In the genomic region with DNA sequence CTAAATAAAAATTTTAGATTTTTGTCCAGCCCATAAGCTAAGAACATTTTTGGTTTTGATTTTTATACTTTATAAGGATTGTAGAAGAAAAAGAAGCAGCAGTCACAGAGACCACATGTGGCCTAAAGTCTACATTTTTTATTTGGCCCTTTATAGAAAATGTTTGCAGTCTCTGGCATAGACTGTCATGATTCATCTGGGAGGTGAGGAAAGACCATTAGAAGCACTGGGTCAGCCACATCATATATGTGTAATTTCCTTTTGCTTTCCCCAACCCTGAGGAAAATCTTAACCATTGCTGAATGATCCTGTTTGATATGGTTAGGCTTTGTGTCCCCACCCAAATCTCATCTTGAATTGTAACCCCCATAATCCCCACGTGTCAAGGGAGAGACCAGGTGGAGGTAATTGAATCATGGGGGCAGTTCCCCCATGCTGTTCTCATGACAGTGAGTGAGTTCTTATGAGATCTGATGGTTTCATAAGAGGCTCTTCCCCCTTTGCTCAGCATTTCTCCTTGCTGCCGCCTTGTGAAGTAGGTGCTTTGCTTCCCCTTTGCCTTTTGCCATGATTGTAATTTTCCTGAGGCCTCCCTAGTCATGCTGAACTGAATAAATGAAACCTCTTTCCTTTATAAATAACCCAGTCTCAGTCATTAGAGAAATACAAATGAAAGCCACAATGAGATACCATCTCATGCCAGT, we compare ENCODE assay signal across 21 cellular contexts. TPM values are rescaled to one million over a fixed set of nuclear protein-coding genes. Genes with fewer than 3 reads are reported as not detected.
DNase-seq lines count a peak whose midpoint lies in the region; ATAC-seq lines count a peak whose summit lies in the region.
"Had no signal": no experiment of that assay in that cellular context is flagged by ENCODE, and none has a peak within 500 bp of the region (broad histone marks: within the 10 kb centered on the region; RNA-seq: fewer than 3 reads in every experiment).

No MANE protein-coding gene starts in this region.

- POLR2A ChIA-PET in naive thymus-derived CD4-positive, alpha-beta T cell (lab: Charles Lee): interaction anchor here (1.1 kb wide), 1 partner anchor 8 kb away, joined by 3 read pairs; no protein-coding TSS in a partner anchor

- peaks cover 22% of the 10 kb centered on the region for H3K9me3 Mint-ChIP-seq in dendritic cell treated with granulocyte-macrophage colony-stimulating factor and Interleukin-4, amounts not matched to agents 40 ng/mL and 50 ng/mL, for 4 days
- H3K9me3 Mint-ChIP-seq in naive thymus-derived CD4-positive, alpha-beta T cell: peaks cover 0 to 20% (median 6%) of the 10 kb centered on the region in 11 donors

- peaks cover 14% of the 10 kb centered on the region for H3K4me1 Mint-ChIP-seq in dendritic cell treated with granulocyte-macrophage colony-stimulating factor and Interleukin-4, amounts not matched to agents 40 ng/mL and 50 ng/mL, for 4 days (ENCODE audit: low read depth)
- H3K4me1 Mint-ChIP-seq in naive thymus-derived CD4-positive, alpha-beta T cell: peaks cover 0 to 6% (median 4%) of the 10 kb centered on the region in 7 donors

- H3K36me3 ChIP-seq in naive thymus-derived CD4-positive, alpha-beta T cell (ENCODE audit: control insufficient read depth in 2 of 3, insufficient read depth in 3 of 3, low read length in 3 of 3): no peaks in the 10 kb centered on the region
- H3K36me3 ChIP-seq: BE2C, right lobe of liver, WERI-Rb-1 had no signal

- no peak overlapping the region for H3K27ac ChIP-seq in naive thymus-derived CD4-positive, alpha-beta T cell (ENCODE audit: low read depth, low read length)
- H3K27ac ChIP-seq: right lobe of liver, WERI-Rb-1 had no signal

- no peaks in the 10 kb centered on the region for H3K27me3 ChIP-seq in naive thymus-derived CD4-positive, alpha-beta T cell (ENCODE audit: control insufficient read depth in 2 of 2, insufficient read depth in 2 of 2, low read length in 2 of 2)
- H3K27me3 ChIP-seq: BE2C, right lobe of liver had no signal

- no peaks in the 10 kb centered on the region for H3K4me1 ChIP-seq in naive thymus-derived CD4-positive, alpha-beta T cell (ENCODE audit: control insufficient read depth in 2 of 2, insufficient read depth in 2 of 2, low read length in 2 of 2)
- H3K4me1 ChIP-seq: BE2C, right lobe of liver had no signal

- no peaks in the 10 kb centered on the region for H3K27me3 Mint-ChIP-seq in dendritic cell treated with granulocyte-macrophage colony-stimulating factor and Interleukin-4, amounts not matched to agents 40 ng/mL and 50 ng/mL, for 4 days
- peaks cover 0 to 19% (median 3%) of the 10 kb centered on the region in 5 donors for H3K27me3 Mint-ChIP-seq in naive thymus-derived CD4-positive, alpha-beta T cell

- peak overlapping the region; percentile 80 for H3K27ac Mint-ChIP-seq in dendritic cell treated with granulocyte-macrophage colony-stimulating factor and Interleukin-4, amounts not matched to agents 40 ng/mL and 50 ng/mL, for 4 days
- H3K27ac Mint-ChIP-seq in naive thymus-derived CD4-positive, alpha-beta T cell: no peak overlapping the region
- H3K27ac Mint-ChIP-seq: activated CD4-positive, alpha-beta memory T cell treated with anti-CD3 and anti-CD28 coated beads for 36 hours; activated naive CD4-positive, alpha-beta T cell treated with anti-CD3 and anti-CD28 coated beads, Interleukin-2, amount 50 U/mL, for 72 hours; activated T-cell treated with anti-CD3 and anti-CD28 coated beads, Interleukin-2, amount 50 U/mL, for 24 hours had no signal

- ATAC-seq in naive thymus-derived CD4-positive, alpha-beta T cell: peak; percentile 53
- ATAC-seq in GM21576 (IDR thresholded peaks at IDR 0.05; ENCODE audit: unreplicated experiment): no peak

- H3K4me3 Mint-ChIP-seq in dendritic cell treated with granulocyte-macrophage colony-stimulating factor and Interleukin-4, amounts not matched to agents 40 ng/mL and 50 ng/mL, for 4 days: no peak overlapping the region
- H3K4me3 Mint-ChIP-seq in naive thymus-derived CD4-positive, alpha-beta T cell: no peak overlapping the region
- H3K4me3 Mint-ChIP-seq: activated CD4-positive, alpha-beta memory T cell treated with anti-CD3 and anti-CD28 coated beads for 36 hours; activated T-cell treated with anti-CD3 and anti-CD28 coated beads, Interleukin-2, amount 50 U/mL, for 24 hours had no signal

- no peaks in the 10 kb centered on the region for H3K9me3 ChIP-seq in naive thymus-derived CD4-positive, alpha-beta T cell (ENCODE audit: control insufficient read depth in 2 of 3, low read length in 3 of 3)
- H3K9me3 ChIP-seq: BE2C, right lobe of liver had no signal

- DNase-seq in EH (ENCODE audit: low read depth) (peak; percentile 76), LHCN-M2 (ENCODE audit: low read depth) (peak; percentile 42), amniotic stem cell (lab: John Stamatoyannopoulos, UW) (no peak), NCI-H2029 treated with DMSO at 0.1 percent for 48 hours (lab: John Stamatoyannopoulos, UW) (no peak)
- DNase-seq in naive thymus-derived CD4-positive, alpha-beta T cell: no peak
- DNase-seq: activated CD4-positive, alpha-beta memory T cell treated with anti-CD3 and anti-CD28 coated beads for 36 hours; activated T-cell treated with anti-CD3 and anti-CD28 coated beads, Interleukin-2, amount 50 U/mL, for 24 hours; BE2C; caudate nucleus; effector CD8-positive, alpha-beta T cell; foreskin melanocyte; KBM-7; NCI-H1105; NCI-H2171; right lobe of liver; stimulated activated CD4-positive, alpha-beta T cell treated with anti-CD3 and anti-CD28 coated beads, Interleukin-1b, Interleukin-23, amount 100 ng/mL, for 48 hours; substantia nigra; WERI-Rb-1 had no signal

- no peaks in the 10 kb centered on the region for H3K36me3 Mint-ChIP-seq in dendritic cell treated with granulocyte-macrophage colony-stimulating factor and Interleukin-4, amounts not matched to agents 40 ng/mL and 50 ng/mL, for 4 days (ENCODE audit: low read depth)
- peaks cover 0 to 5% (median 0%) of the 10 kb centered on the region in 5 donors for H3K36me3 Mint-ChIP-seq in naive thymus-derived CD4-positive, alpha-beta T cell

- no peak overlapping the region for H3K4me3 ChIP-seq in naive thymus-derived CD4-positive, alpha-beta T cell (ENCODE audit: low read length)
- H3K4me3 ChIP-seq: right lobe of liver had no signal

- CTCF ChIA-PET in naive thymus-derived CD4-positive, alpha-beta T cell (lab: Charles Lee): no interaction called here

- intact Hi-C loops in dendritic cell treated with granulocyte-macrophage colony-stimulating factor and Interleukin-4, amounts not matched to agents 40 ng/mL and 50 ng/mL, for 4 days (cut with micrococcal nuclease): no loop called here
- intact Hi-C loops in naive thymus-derived CD4-positive, alpha-beta T cell (cut with micrococcal nuclease): no loop called here

RNA-seq across cellular contexts. Expression of a gene that starts 12.1 kb away (rescaled TPM):
- total RNA-seq in LHCN-M2 (2014; rRNA removed): 59.2 and 65.0 TPM in 2 replicates
- 46.8 TPM for polyA plus RNA-seq in LHCN-M2 (2012)
- total RNA-seq in naive thymus-derived CD4-positive, alpha-beta T cell: 10 to 100 TPM; 23.5 to 32.8 (median 24.7) TPM
- 10 to 100 TPM; 53.7 to 59.7 TPM for polyA plus RNA-seq in naive thymus-derived CD4-positive, alpha-beta T cell

RNA-seq across cellular contexts. Expression of a gene that starts 12.3 kb away (rescaled TPM):
- total RNA-seq in LHCN-M2 (2014; rRNA removed): 26.0 and 29.4 TPM in 2 replicates
- polyA plus RNA-seq in LHCN-M2 (2012): 4.3 TPM
- 10 to 100 TPM; 14.4 to 30.7 (median 18.0) TPM for total RNA-seq in naive thymus-derived CD4-positive, alpha-beta T cell
- 10 to 100 TPM; 11.0 to 16.6 TPM for polyA plus RNA-seq in naive thymus-derived CD4-positive, alpha-beta T cell

Comparison
In these comparisons a context has a peak if more than half of its experiments do, and no peak if none do; other contexts are left out.
1. DNase-seq: peak in EH (single experiment) and LHCN-M2 (single experiment); none in naive thymus-derived CD4-positive, alpha-beta T cell (0 of 9), amniotic stem cell (single experiment) and NCI-H2029 treated with DMSO at 0.1 percent for 48 hours (single experiment).